12 cellular contexts compared by ENCODE assay signal in the genomic region with DNA sequence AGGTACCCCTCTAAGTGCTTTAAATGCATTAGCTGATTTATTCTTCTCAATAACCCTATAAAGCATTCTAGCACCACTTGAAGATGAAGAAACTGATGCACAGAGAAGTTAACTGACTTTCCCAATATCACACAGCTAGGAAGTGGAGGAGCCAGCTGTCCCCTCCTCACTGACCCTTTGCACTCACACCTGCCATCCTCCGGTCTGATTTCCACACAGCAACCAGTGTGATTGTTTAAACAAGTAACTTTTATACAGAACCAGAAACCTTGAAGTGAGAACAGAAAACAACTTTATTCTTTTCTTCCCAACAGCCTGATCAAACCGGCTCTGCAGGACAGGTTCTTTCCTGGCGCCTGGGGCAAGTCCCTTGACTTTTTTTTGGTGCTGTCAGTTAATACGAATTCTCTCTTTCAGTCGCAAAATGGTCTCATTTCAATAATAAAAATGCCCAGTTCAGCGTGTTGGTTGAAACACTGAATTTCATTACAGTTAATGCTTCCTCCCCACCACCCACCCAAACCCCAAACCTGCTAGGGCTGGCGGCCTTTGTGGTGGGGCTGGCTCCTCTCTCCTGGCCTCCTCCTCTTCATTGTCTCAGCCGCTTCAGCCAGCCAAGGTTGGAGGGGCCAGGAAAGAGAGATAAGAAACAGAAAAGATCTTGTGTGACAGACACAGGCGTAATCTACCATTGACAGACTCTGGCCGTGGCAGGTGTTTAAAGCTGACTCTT. TPM values are rescaled to one million over a fixed set of nuclear protein-coding genes. Genes with fewer than 3 reads are reported as not detected.
DNase-seq lines count a peak whose midpoint lies in the region; ATAC-seq, FAIRE-seq and TF ChIP-seq lines count a peak whose summit lies in the region.
"Had no signal": no experiment of that assay in that cellular context is flagged by ENCODE, and none has a peak within 500 bp of the region (broad histone marks: within the 10 kb centered on the region; RNA-seq: fewer than 3 reads in every experiment).

No MANE protein-coding gene starts in this region.

- peak; percentile 60 for DNase-seq in LNCaP clone FGC (ENCODE audit: low read depth)
- DNase-seq in lower lobe of right lung: peak; percentile 46
- no peak for DNase-seq in NCI-H510A treated with DMSO at 0.1 percent for 48 hours (lab: John Stamatoyannopoulos, UW)
- DNase-seq in suprapubic skin (ENCODE audit: low spot score in 2 of 2): no peak
- no peak for DNase-seq in RCC 7860 (ENCODE audit: low spot score)
- no peak for DNase-seq in hippocampal formation (lab: John Stamatoyannopoulos, UW)
- DNase-seq: heart right ventricle had no signal

- H3K9me3 ChIP-seq in lower lobe of right lung (no peaks in the 10 kb centered on the region), suprapubic skin (no peaks in the 10 kb centered on the region)
- H3K9me3 ChIP-seq: right atrium auricular region, tibial nerve had no signal

- H3K27me3 ChIP-seq in lower lobe of right lung (ENCODE audit: low read depth) (no peaks in the 10 kb centered on the region), suprapubic skin (no peaks in the 10 kb centered on the region)
- H3K27me3 ChIP-seq: right atrium auricular region, tibial nerve had no signal

- TF ChIP-seq EP300 in suprapubic skin (IDR thresholded peaks at IDR 0.05): no peak

- H3K4me1 ChIP-seq in lower lobe of right lung (peaks cover 7% of the 10 kb centered on the region), suprapubic skin (peaks cover 5% of the 10 kb centered on the region)
- H3K4me1 ChIP-seq: right atrium auricular region had no signal

- peak; percentile 50 for ATAC-seq in GM18505 (IDR thresholded peaks at IDR 0.05; ENCODE audit: unreplicated experiment)
- ATAC-seq in GM21723 (IDR thresholded peaks at IDR 0.05; ENCODE audit: unreplicated experiment): peak; percentile 75
- ATAC-seq in lower lobe of right lung: peak; percentile 84 to 90
- ATAC-seq: heart right ventricle had no signal

- H3K36me3 ChIP-seq in lower lobe of right lung (no peaks in the 10 kb centered on the region), suprapubic skin (no peaks in the 10 kb centered on the region)
- H3K36me3 ChIP-seq: heart right ventricle, right atrium auricular region, tibial nerve had no signal

- TF ChIP-seq CTCF in LNCaP clone FGC (IDR thresholded peaks at IDR 0.05; ENCODE audit: control insufficient read depth, extremely low read depth, insufficient read depth) (peak; percentile 28), lower lobe of right lung (IDR thresholded peaks at IDR 0.05) (no peak), suprapubic skin (IDR thresholded peaks at IDR 0.05) (no peak)

- intact Hi-C loops in lower lobe of right lung (cut with DNase I): no loop called here

- no peak for FAIRE-seq in RCC 7860 (lab: Jason Lieb, UNC)

- no peak overlapping the region for H3K27ac ChIP-seq in lower lobe of right lung
- no peak overlapping the region for H3K27ac ChIP-seq in suprapubic skin
- H3K27ac ChIP-seq: heart right ventricle, right atrium auricular region, SK-N-MC, tibial nerve had no signal

- TF ChIP-seq POLR2A in GM18505 (IDR thresholded peaks at IDR 0.05; ENCODE audit: borderline replicate concordance, extremely low read depth, insufficient read depth, insufficient read length) (no peak), suprapubic skin (IDR thresholded peaks at IDR 0.05) (no peak)

- H3K4me3 ChIP-seq in LNCaP clone FGC (ENCODE audit: low read depth, low read length) (no peak overlapping the region), lower lobe of right lung (no peak overlapping the region), suprapubic skin (no peak overlapping the region)
- H3K4me3 ChIP-seq: heart right ventricle, right atrium auricular region, SK-N-MC, tibial nerve had no signal

- WGBS in suprapubic skin: 31% methylated on average over 10 of the region's 10 CpGs

RNA-seq across cellular contexts. Expression of gene EEIG2, which starts 26.4 kb away (rescaled TPM):
- 20.0 TPM for total RNA-seq in lower lobe of right lung
- 1 to 10 TPM; 5.8 to 6.8 (median 6.4) TPM for total RNA-seq in suprapubic skin

Comparison
In these comparisons a context has a peak if more than half of its experiments do, and no peak if none do; other contexts are left out.
1. DNase-seq: peak in LNCaP clone FGC (single experiment) and lower lobe of right lung (single experiment); none in NCI-H510A treated with DMSO at 0.1 percent for 48 hours (single experiment), suprapubic skin (0 of 2), RCC 7860 (single experiment) and hippocampal formation (0 of 2).
2. Peak in every context shown above with its lines, with median percentiles within 50 percentile points of each other: ATAC-seq.